Comparison of ENCODE assay signal across 29 cellular contexts in the genomic region with DNA sequence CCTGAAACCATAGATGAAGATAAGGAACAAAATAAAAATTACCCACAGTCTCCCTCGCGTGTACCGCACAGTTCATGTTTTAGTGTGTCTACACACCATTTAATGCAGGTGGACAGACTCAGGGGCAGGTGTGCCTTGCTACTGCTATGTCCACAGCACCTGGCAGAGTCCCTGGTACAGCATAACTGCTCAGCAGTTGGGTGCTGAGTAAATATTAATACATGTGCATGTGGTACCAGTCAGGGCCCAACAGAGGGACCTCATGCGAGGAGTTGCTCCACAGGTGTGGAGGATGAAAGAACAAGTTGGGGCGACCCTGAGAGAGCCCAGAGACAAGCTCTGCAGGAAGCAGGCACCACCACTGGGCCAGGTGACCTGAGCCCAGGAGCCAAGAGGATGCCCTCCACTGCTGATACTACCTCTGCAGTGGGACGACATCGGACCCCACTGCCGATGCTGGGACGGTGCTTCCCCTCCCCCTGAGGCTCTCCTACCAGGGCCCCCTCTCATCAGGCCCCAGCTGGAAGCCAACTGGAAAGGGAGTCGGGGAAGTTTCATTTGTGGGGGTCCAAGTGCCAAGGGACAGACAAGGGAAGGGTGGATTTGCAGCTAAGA.
DNase-seq lines count a peak whose midpoint lies in the region; ATAC-seq, FAIRE-seq and TF ChIP-seq lines count a peak whose summit lies in the region.
"Had no signal": no experiment of that assay in that cellular context is flagged by ENCODE, and none has a peak within 500 bp of the region (broad histone marks: within the 10 kb centered on the region; RNA-seq: fewer than 3 reads in every experiment).

No MANE protein-coding gene starts in this region.

- H4K20me1 ChIP-seq in mammary epithelial cell (ENCODE audit: insufficient read depth, low read length) (no peaks in the 10 kb centered on the region), GM23248 (ENCODE audit: insufficient read depth) (no peaks in the 10 kb centered on the region)

- dilution Hi-C loops in mammary epithelial cell (cut with HindIII; ENCODE audit: low sequenced_read_pairs) = no loop called here

- intact Hi-C loops in mammary epithelial cell (cut with micrococcal nuclease) = no loop called here
- intact Hi-C loops in pancreas (cut with DNase I) = no loop called here
- intact Hi-C loops in aorta (cut with DNase I) = no loop called here

- POLR2A ChIA-PET in HEK293 (lab: Yijun Ruan, JAX) = no interaction called here

- H3K4me3 ChIP-seq in HEK293 (ENCODE audit: low read depth, low read length) (no peak overlapping the region), mammary epithelial cell (replicated peaks in 1 of 3; ENCODE audit: insufficient read depth in 1 of 3, low read depth in 2 of 3, low read length in 3 of 3) (no peak overlapping the region), pancreas (no peak overlapping the region), aorta (ENCODE audit: low read length in 2 of 2) (no peak overlapping the region), GM23248 (no peak overlapping the region)
- H3K4me3 ChIP-seq: BLaER1 treated with 17β-estradiol and CSF1 and Interleukin-3, amounts not matched to agents 10 nM and 100 nM; colonic mucosa; suprapubic skin had no signal

- no peaks in the 10 kb centered on the region for H3F3A ChIP-seq in GM23248 (ENCODE audit: insufficient read depth)

- no peaks in the 10 kb centered on the region for H3K27me3 ChIP-seq in mammary epithelial cell (ENCODE audit: insufficient read depth, low read length)
- no peaks in the 10 kb centered on the region for H3K27me3 ChIP-seq in pancreas
- no peaks in the 10 kb centered on the region for H3K27me3 ChIP-seq in aorta (ENCODE audit: control insufficient read depth in 1 of 2, insufficient read depth in 2 of 2, low read length in 1 of 2)
- no peaks in the 10 kb centered on the region; the same call in 1 of the 2 replicates for H3K27me3 ChIP-seq in GM23248 (replicated peaks; ENCODE audit: insufficient read depth)
- H3K27me3 ChIP-seq: BLaER1 treated with 17β-estradiol and CSF1 and Interleukin-3, amounts not matched to agents 10 nM and 100 nM; colonic mucosa; suprapubic skin had no signal

- H3K36me3 ChIP-seq in HEK293 (ENCODE audit: control insufficient read depth in 2 of 2, insufficient read depth in 1 of 2, low read length in 2 of 2) = no peaks in the 10 kb centered on the region
- no peaks in the 10 kb centered on the region for H3K36me3 ChIP-seq in mammary epithelial cell (ENCODE audit: insufficient read depth, low read length)
- H3K36me3 ChIP-seq in pancreas = no peaks in the 10 kb centered on the region
- no peaks in the 10 kb centered on the region for H3K36me3 ChIP-seq in aorta (ENCODE audit: control insufficient read depth in 1 of 2, insufficient read depth in 2 of 2, low read length in 1 of 2)
- no peaks in the 10 kb centered on the region for H3K36me3 ChIP-seq in GM23248 (ENCODE audit: low read depth)
- H3K36me3 ChIP-seq: BLaER1 treated with 17β-estradiol and CSF1 and Interleukin-3, amounts not matched to agents 10 nM and 100 nM; colonic mucosa; suprapubic skin had no signal

- TF ChIP-seq CTCF in HEK293 (tag by site-specific recombination; IDR thresholded peaks at IDR 0.05) (no peak), mammary epithelial cell (conservative IDR thresholded peaks at IDR 0.05 in 1 of 2, IDR thresholded peaks at IDR 0.05 in 1 of 2; ENCODE audit: extremely low read depth in 1 of 2, insufficient read depth in 1 of 2, low read depth in 1 of 2, low read length in 2 of 2) (peak; percentile 2 to 22), pancreas (IDR thresholded peaks at IDR 0.05) (no peak)

- peak; percentile 44 to 72 (median 52) for ATAC-seq in pancreas
- ATAC-seq in GM21526 (IDR thresholded peaks at IDR 0.05; ENCODE audit: low FRiP score, unreplicated experiment) = no peak
- ATAC-seq in aorta (ENCODE audit: low FRiP score) = no peak
- ATAC-seq: HepG2; sciatic nerve; stimulated activated effector memory CD8-positive, alpha-beta T cell treated with anti-CD3 and anti-CD28 coated beads, Interleukin-12 subunit alpha, Interleukin-12 subunit beta, amount 100 ng/mL, for 72 hours had no signal

- no peak overlapping the region for H3K27ac ChIP-seq in HEK293 (ENCODE audit: extremely low read depth, low read depth, low read length)
- no peak overlapping the region for H3K27ac ChIP-seq in mammary epithelial cell (ENCODE audit: insufficient read depth, low read depth, low read length)
- H3K27ac ChIP-seq in pancreas = no peak overlapping the region
- no peak overlapping the region for H3K27ac ChIP-seq in aorta (ENCODE audit: low read depth in 1 of 2, low read length in 2 of 2)
- no peak overlapping the region for H3K27ac ChIP-seq in GM23248
- H3K27ac ChIP-seq: BLaER1 treated with 17β-estradiol and CSF1 and Interleukin-3, amounts not matched to agents 10 nM and 100 nM; colonic mucosa; RWPE1; suprapubic skin had no signal

- H2AFZ ChIP-seq in mammary epithelial cell (ENCODE audit: low read depth, low read length) (no peak overlapping the region), GM23248 (no peak overlapping the region)

- H3K9me3 ChIP-seq in HEK293 (ENCODE audit: control insufficient read depth, insufficient read depth, low read depth, low read length) (no peaks in the 10 kb centered on the region), mammary epithelial cell (replicated peaks; ENCODE audit: insufficient read depth, low read length) (no peaks in the 10 kb centered on the region), pancreas (no peaks in the 10 kb centered on the region), aorta (ENCODE audit: control insufficient read depth, low read length) (no peaks in the 10 kb centered on the region), GM23248 (ENCODE audit: low read depth) (no peaks in the 10 kb centered on the region)
- H3K9me3 ChIP-seq: colonic mucosa, suprapubic skin had no signal

- H3K9ac ChIP-seq in mammary epithelial cell (ENCODE audit: insufficient read depth, low read length) (no peak overlapping the region), GM23248 (no peak overlapping the region)
- H3K9ac ChIP-seq: BLaER1 treated with 17β-estradiol and CSF1 and Interleukin-3, amounts not matched to agents 10 nM and 100 nM had no signal

- H3K79me2 ChIP-seq in mammary epithelial cell (ENCODE audit: insufficient read depth, low read length) = peaks cover 79% of the 10 kb centered on the region
- H3K79me2 ChIP-seq in GM23248 (ENCODE audit: insufficient read depth) = no peaks in the 10 kb centered on the region

- DNase-seq in NCI-H2081 treated with DMSO at 0.1 percent for 48 hours (lab: John Stamatoyannopoulos, UW) (peak; percentile 15), mammary epithelial cell (no peak), pancreas (peak in 2 of 6 donors; percentile 21 to 36), aorta (no peak), GM23248 (no peak)
- DNase-seq: activated CD4-positive, alpha-beta memory T cell treated with anti-CD3 and anti-CD28 coated beads, Interleukin-2, amount 10 ng/mL, durations not matched to agents 7 days and 5 days; activated CD4-positive, alpha-beta T cell treated with anti-CD3 and anti-CD28 coated beads for 1 hour; activated CD8-positive, alpha-beta memory T cell treated with anti-CD3 and anti-CD28 coated beads, Interleukin-2, amount 50 U/mL, for 48 hours; activated naive CD4-positive, alpha-beta T cell treated with anti-CD3 and anti-CD28 coated beads, Interleukin-2, amount 50 U/mL, for 16 hours; amniotic stem cell; Calu3; colonic mucosa; effector CD8-positive, alpha-beta T cell; foreskin melanocyte; Kasumi-1; NCI-H1048; NCI-H2107; NCI-H524 treated with DMSO at 0.1 percent for 48 hours; stimulated activated CD4-positive, alpha-beta T cell treated with anti-CD3 and anti-CD28 coated beads, Interleukin-4, amount 100 ng/mL, for 24 hours; T-helper 1 cell had no signal

- BruUV-seq in mammary epithelial cell (replicated peaks; lab: Mats Ljungman, UMichigan) = no TSS peak

- FAIRE-seq in pancreas (lab: Jason Lieb, UNC) = no peak
- FAIRE-seq: HepG2, urothelium cell line had no signal

- CTCF ChIA-PET in HEK293 (lab: Yijun Ruan, JAX) (interaction anchor here (1.0 to 3.4 kb wide), 3 partner anchors 10 to 101 kb away, joined by 3 to 27 read pairs (median 7); a partner anchor contains a TSS), mammary epithelial cell (lab: Charles Lee; ENCODE audit: low non-redundant PET) (no interaction called here)

- peaks cover 8% of the 10 kb centered on the region; the same call in 1 of the 2 replicates for H3K4me1 ChIP-seq in HEK293 (ENCODE audit: control insufficient read depth, insufficient read depth, low read length)
- peaks cover 3% of the 10 kb centered on the region for H3K4me1 ChIP-seq in mammary epithelial cell (ENCODE audit: insufficient read depth, low read length)
- H3K4me1 ChIP-seq in pancreas = peaks cover 10 to 13% (median 12%) of the 10 kb centered on the region in 3 donors
- H3K4me1 ChIP-seq in aorta (ENCODE audit: control insufficient read depth in 1 of 2, insufficient read depth in 2 of 2, low read length in 2 of 2) = no peaks in the 10 kb centered on the region
- H3K4me1 ChIP-seq in GM23248 (ENCODE audit: insufficient read depth) = no peaks in the 10 kb centered on the region
- H3K4me1 ChIP-seq: colonic mucosa, suprapubic skin had no signal

- no peak overlapping the region for H3K4me2 ChIP-seq in mammary epithelial cell (ENCODE audit: insufficient read depth, low read depth, low read length)
- no peak overlapping the region for H3K4me2 ChIP-seq in GM23248 (ENCODE audit: unreplicated experiment)
- H3K4me2 ChIP-seq: BLaER1 treated with 17β-estradiol and CSF1 and Interleukin-3, amounts not matched to agents 10 nM and 100 nM had no signal

- H3K9me2 ChIP-seq in GM23248 (ENCODE audit: insufficient read depth) = no peaks in the 10 kb centered on the region

- 91% methylated on average over 10 of the region's 10 CpGs for WGBS in mammary epithelial cell (ENCODE audit: low coverage, missing lambda C conversion rate)
- whole genome bisulfite sequencing in pancreas, 2 donors = 72 to 76% methylated on average over 10 of the region's 10 CpGs
- WGBS in aorta, 2 donors = 92% methylated on average over 10 of the region's 10 CpGs
- 82 to 84% methylated on average over 10 of the region's 10 CpGs for WGBS in GM23248 (ENCODE audit: low coverage in 1 of 2, low lambda C conversion rate in 2 of 2, missing lambda C conversion rate in 2 of 2), 2 experiments

- in situ Hi-C loops in mammary epithelial cell (cut with MboI; ENCODE audit: low sequenced_read_pairs in 2 of 2) (loop anchor here in 1 of 2 donors (25.0 kb wide), 1 partner anchor 507 kb away; no protein-coding TSS in a partner anchor), GM23248 (cut with MboI) (no loop called here)

TF ChIP-seq in HEK293, 187 proteins besides CTCF, POLR2A, EP300 and RAD21:
- no peak for TF ChIP-seq ZBTB48 (tag by site-specific recombination; IDR thresholded peaks at IDR 0.05)
- peak; percentile 23 for TF ChIP-seq ZIC2 (tag by site-specific recombination; IDR thresholded peaks at IDR 0.05)
- no peak for TF ChIP-seq ZNF223 (tag by site-specific recombination; IDR thresholded peaks at IDR 0.05)
- TF ChIP-seq BCL11A (tag by site-specific recombination; IDR thresholded peaks at IDR 0.05; ENCODE audit: low read depth) = no peak

Comparison
In these comparisons a context has a peak if more than half of its experiments do, and no peak if none do; other contexts are left out.
1. CTCF ChIP-seq: peak in mammary epithelial cell (2 of 2); none in HEK293 (single experiment) and pancreas (0 of 4).
2. ATAC-seq: peak in pancreas (4 of 4); none in GM21526 (single experiment) and aorta (single experiment).